In the genomic region with DNA sequence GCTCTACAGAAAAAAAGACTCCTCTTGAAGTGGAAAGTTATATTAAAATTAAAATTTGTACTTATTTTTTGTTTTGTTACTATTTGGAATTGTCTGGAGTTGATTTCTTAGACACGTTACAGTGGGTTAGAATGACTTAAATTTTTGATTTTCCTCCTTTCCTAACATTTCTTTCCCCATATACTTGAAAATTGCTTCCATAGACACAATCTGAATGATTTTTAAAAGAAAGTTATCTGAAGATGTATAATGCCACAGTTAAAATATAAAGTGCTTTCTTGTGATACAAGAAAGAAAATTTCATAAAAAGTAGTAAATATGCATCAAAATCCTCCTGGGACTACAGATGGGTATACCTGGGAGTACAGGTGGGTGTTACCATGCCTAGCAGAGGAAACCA, we compare ENCODE assay signal across 16 cellular contexts. TPM values are rescaled to one million over a fixed set of nuclear protein-coding genes. Genes with fewer than 3 reads are reported as not detected.
A peak's percentile ranks its signal among the peaks of the same experiment; 100 is the strongest.
DNase-seq lines count a peak whose midpoint lies in the region; ATAC-seq and TF ChIP-seq lines count a peak whose summit lies in the region.
"Had no signal": no experiment of that assay in that cellular context is flagged by ENCODE, and none has a peak within 500 bp of the region (broad histone marks: within the 10 kb centered on the region; RNA-seq: fewer than 3 reads in every experiment).

No MANE protein-coding gene starts in this region.

- peaks cover 85% of the 10 kb centered on the region for H3K79me2 ChIP-seq in GM23338 (replicated peaks; ENCODE audit: insufficient read depth)

- DNase-seq in Caco-2, result no peak
- DNase-seq in GM23338 (ENCODE audit: low spot score), result no peak
- no peak for DNase-seq in ascending aorta (ENCODE audit: low spot score in 2 of 2)
- no peak for DNase-seq in naive thymus-derived CD4-positive, alpha-beta T cell
- DNase-seq in effector CD8-positive, alpha-beta T cell (lab: John Stamatoyannopoulos, UW), result no peak
- DNase-seq: activated CD8-positive, alpha-beta memory T cell treated with anti-CD3 and anti-CD28 coated beads, Interleukin-2, amount 50 U/mL, for 4 hours; CD4-positive, CD25-positive, alpha-beta regulatory T cell; colonic mucosa; hippocampal formation; left colon; NCI-H2171 treated with DMSO at 0.1 percent for 48 hours; stimulated activated CD4-positive, alpha-beta T cell treated with anti-CD3 and anti-CD28 coated beads, Interleukin-4, amount 100 ng/mL, for 1 hour; transverse colon had no signal

- H3K27ac Mint-ChIP-seq in Caco-2 (ENCODE audit: unreplicated experiment) (no peak overlapping the region), GM23338 (no peak overlapping the region)
- H3K27ac Mint-ChIP-seq in naive thymus-derived CD4-positive, alpha-beta T cell, result no peak overlapping the region
- H3K27ac Mint-ChIP-seq: CD4-positive, CD25-positive, alpha-beta regulatory T cell had no signal

- H3K27me3 ChIP-seq in Caco-2 (replicated peaks; ENCODE audit: control insufficient read depth, insufficient read depth, low read length) (no peaks in the 10 kb centered on the region), GM23338 (ENCODE audit: insufficient read depth) (no peaks in the 10 kb centered on the region), ascending aorta (no peaks in the 10 kb centered on the region)
- no peaks in the 10 kb centered on the region for H3K27me3 ChIP-seq in naive thymus-derived CD4-positive, alpha-beta T cell (ENCODE audit: control insufficient read depth in 2 of 2, insufficient read depth in 2 of 2, low read length in 2 of 2)
- H3K27me3 ChIP-seq: colonic mucosa, esophagus muscularis mucosa, transverse colon had no signal

- ATAC-seq in GM23338 (no peak), HG03045 (IDR thresholded peaks at IDR 0.05; ENCODE audit: unreplicated experiment) (no peak), HG03139 (IDR thresholded peaks at IDR 0.05; ENCODE audit: unreplicated experiment) (no peak)
- no peak for ATAC-seq in naive thymus-derived CD4-positive, alpha-beta T cell
- ATAC-seq: left colon had no signal

- H3K4me1 Mint-ChIP-seq in Caco-2 (ENCODE audit: low read depth, unreplicated experiment), result no peaks in the 10 kb centered on the region
- peaks cover 17% of the 10 kb centered on the region for H3K4me1 Mint-ChIP-seq in GM23338
- peaks cover 6 to 24% (median 22%) of the 10 kb centered on the region in 7 donors for H3K4me1 Mint-ChIP-seq in naive thymus-derived CD4-positive, alpha-beta T cell

- peaks cover 14% of the 10 kb centered on the region for H3K36me3 Mint-ChIP-seq in Caco-2 (ENCODE audit: insufficient read depth, unreplicated experiment)
- H3K36me3 Mint-ChIP-seq in GM23338 (ENCODE audit: low read depth), result peaks cover 5% of the 10 kb centered on the region; the same call in 2 of the 3 replicates
- H3K36me3 Mint-ChIP-seq in naive thymus-derived CD4-positive, alpha-beta T cell, result peaks cover 0 to 13% (median 4%) of the 10 kb centered on the region in 5 donors

- 0 out of 2 replicates have a peak, but pooled peaks cover 2% of the 10 kb centered on the region for H3K9me3 ChIP-seq in Caco-2
- no peaks in the 10 kb centered on the region for H3K9me3 ChIP-seq in ascending aorta
- H3K9me3 ChIP-seq in naive thymus-derived CD4-positive, alpha-beta T cell (ENCODE audit: control insufficient read depth in 2 of 3, low read length in 3 of 3), result no peaks in the 10 kb centered on the region
- H3K9me3 ChIP-seq: colonic mucosa, esophagus muscularis mucosa, transverse colon had no signal

- intact Hi-C loops in Caco-2 (cut with micrococcal nuclease; ENCODE audit: unreplicated experiment) (loop anchor here (10.0 kb wide), 2 partner anchors 212 to 532 kb away; a partner anchor contains a TSS), ascending aorta (cut with DNase I) (loop anchor here (10.0 kb wide), 2 partner anchors 1642 to 1978 kb away; a partner anchor contains a TSS)
- intact Hi-C loops in naive thymus-derived CD4-positive, alpha-beta T cell (cut with micrococcal nuclease), result loop anchor here in 1 of 2 donors (10.0 kb wide), 1 partner anchor 1852 kb away; a partner anchor contains a TSS

- peak overlapping the region; percentile 92 for H3K4me2 ChIP-seq in GM23338

- no peak overlapping the region for H2AFZ ChIP-seq in GM23338

- no peak overlapping the region for H3K27ac ChIP-seq in GM23338 (ENCODE audit: low read depth)
- no peak overlapping the region for H3K27ac ChIP-seq in ascending aorta
- H3K27ac ChIP-seq in naive thymus-derived CD4-positive, alpha-beta T cell (ENCODE audit: low read depth, low read length), result no peak overlapping the region
- H3K27ac ChIP-seq: colonic mucosa had no signal

- no peaks in the 10 kb centered on the region for H3K27me3 Mint-ChIP-seq in Caco-2 (ENCODE audit: insufficient read depth, unreplicated experiment)
- peaks cover 4% of the 10 kb centered on the region for H3K27me3 Mint-ChIP-seq in GM23338 (ENCODE audit: insufficient read depth, low read depth, poor library complexity)
- no peaks in the 10 kb centered on the region for H3K27me3 Mint-ChIP-seq in naive thymus-derived CD4-positive, alpha-beta T cell

- H3K9me2 ChIP-seq in GM23338 (ENCODE audit: insufficient read depth), result no peaks in the 10 kb centered on the region

- H3K36me3 ChIP-seq in Caco-2 (ENCODE audit: control insufficient read depth, insufficient read depth, low read length), result no peaks in the 10 kb centered on the region
- H3K36me3 ChIP-seq in GM23338 (ENCODE audit: insufficient read depth), result no peaks in the 10 kb centered on the region
- no peaks in the 10 kb centered on the region for H3K36me3 ChIP-seq in ascending aorta
- peaks cover 0 to 13% (median 0%) of the 10 kb centered on the region in 3 experiments for H3K36me3 ChIP-seq in naive thymus-derived CD4-positive, alpha-beta T cell (ENCODE audit: control insufficient read depth in 2 of 3, insufficient read depth in 3 of 3, low read length in 3 of 3)
- H3K36me3 ChIP-seq: colonic mucosa, esophagus muscularis mucosa, transverse colon had no signal

- no TSS peak for BruUV-seq in Caco-2 (replicated peaks; lab: Mats Ljungman, UMichigan)

- no peaks in the 10 kb centered on the region for H3K9me3 Mint-ChIP-seq in Caco-2 (ENCODE audit: unreplicated experiment)
- H3K9me3 Mint-ChIP-seq in GM23338, result no peaks in the 10 kb centered on the region; the same call in 2 of the 3 replicates
- peaks cover 0 to 9% (median 0%) of the 10 kb centered on the region in 11 donors for H3K9me3 Mint-ChIP-seq in naive thymus-derived CD4-positive, alpha-beta T cell

- CTCF ChIA-PET in Caco-2 (lab: Charles Lee), result no interaction called here
- CTCF ChIA-PET in naive thymus-derived CD4-positive, alpha-beta T cell (lab: Charles Lee), result interaction anchor here (0.7 kb wide), 1 partner anchor 40 kb away, joined by 3 read pairs; no protein-coding TSS in a partner anchor

- H3K4me3 ChIP-seq in Caco-2 (ENCODE audit: low read depth, low read length) (peak overlapping the region; percentile 4; the same call in 1 of the 2 replicates), GM23338 (no peak overlapping the region), ascending aorta (peak overlapping the region; percentile 8 to 82)
- H3K4me3 ChIP-seq in naive thymus-derived CD4-positive, alpha-beta T cell (ENCODE audit: low read length), result no peak overlapping the region
- H3K4me3 ChIP-seq: colonic mucosa had no signal

- no peaks in the 10 kb centered on the region; the same call in 1 of the 2 replicates for H3F3A ChIP-seq in GM23338 (replicated peaks; ENCODE audit: low read depth)

- H4K20me1 ChIP-seq in GM23338 (replicated peaks; ENCODE audit: insufficient read depth), result peaks cover 20% of the 10 kb centered on the region

- H3K4me3 Mint-ChIP-seq in Caco-2 (ENCODE audit: unreplicated experiment), result no peak overlapping the region
- H3K4me3 Mint-ChIP-seq in GM23338, result no peak overlapping the region; the same call in 2 of the 3 replicates
- H3K4me3 Mint-ChIP-seq in naive thymus-derived CD4-positive, alpha-beta T cell, result peak overlapping the region in 8 of 10 donors; percentile 3 to 58 (median 10)

- TF ChIP-seq CTCF in Caco-2 (IDR thresholded peaks at IDR 0.05; ENCODE audit: insufficient read depth in 1 of 2, low read depth in 1 of 2, low read length in 1 of 2, severe bottlenecking in 1 of 2, unreplicated experiment in 1 of 2), result no peak
- no peak for TF ChIP-seq CTCF in GM23338 (conservative IDR thresholded peaks at IDR 0.05; ENCODE audit: low read depth in 2 of 2)
- TF ChIP-seq CTCF in ascending aorta (IDR thresholded peaks at IDR 0.05), result no peak

- H3K4me1 ChIP-seq in Caco-2 (no peaks in the 10 kb centered on the region; the same call in none of the 2 replicates), GM23338 (ENCODE audit: insufficient read depth) (peaks cover 10% of the 10 kb centered on the region), ascending aorta (peaks cover 0 to 14% of the 10 kb centered on the region in 2 donors)
- H3K4me1 ChIP-seq in naive thymus-derived CD4-positive, alpha-beta T cell (ENCODE audit: control insufficient read depth in 2 of 2, insufficient read depth in 2 of 2, low read length in 2 of 2), result peaks cover 15 to 17% of the 10 kb centered on the region in 2 donors
- H3K4me1 ChIP-seq: colonic mucosa had no signal

- POLR2A ChIA-PET in Caco-2 (lab: Charles Lee), result no interaction called here
- POLR2A ChIA-PET in naive thymus-derived CD4-positive, alpha-beta T cell (lab: Charles Lee), result interaction anchor here (2.1 kb wide), 1 partner anchor 11 kb away, joined by 6 read pairs; no protein-coding TSS in a partner anchor

TF ChIP-seq in GM23338, 12 proteins besides CTCF, POLR2A, EP300 and RAD21 (continues in another document):
- no peak for TF ChIP-seq STAT1 (IDR thresholded peaks at IDR 0.05; ENCODE audit: unreplicated experiment)
- TF ChIP-seq, protein P1, sequence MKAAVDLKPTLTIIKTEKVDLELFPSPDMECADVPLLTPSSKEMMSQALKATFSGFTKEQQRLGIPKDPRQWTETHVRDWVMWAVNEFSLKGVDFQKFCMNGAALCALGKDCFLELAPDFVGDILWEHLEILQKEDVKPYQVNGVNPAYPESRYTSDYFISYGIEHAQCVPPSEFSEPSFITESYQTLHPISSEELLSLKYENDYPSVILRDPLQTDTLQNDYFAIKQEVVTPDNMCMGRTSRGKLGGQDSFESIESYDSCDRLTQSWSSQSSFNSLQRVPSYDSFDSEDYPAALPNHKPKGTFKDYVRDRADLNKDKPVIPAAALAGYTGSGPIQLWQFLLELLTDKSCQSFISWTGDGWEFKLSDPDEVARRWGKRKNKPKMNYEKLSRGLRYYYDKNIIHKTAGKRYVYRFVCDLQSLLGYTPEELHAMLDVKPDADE (IDR thresholded peaks at IDR 0.05), result no peak

RNA-seq across cellular contexts. Expression of a gene that starts 2.3 kb away (rescaled TPM):
- total RNA-seq in Caco-2 (2022) (57.2 and 61.4 TPM in 2 replicates), ascending aorta (15.8 TPM)
- 17.1 and 19.5 TPM in 2 replicates for total RNA-seq in GM23338 (2014; rRNA removed; shearing (Covaris generic))
- polyA plus RNA-seq in GM23338 (2016; fragmentation: Nextera tagmentation; extraction: Ambion mirVana), result 4.9 and 6.7 TPM in 2 replicates
- total RNA-seq in naive thymus-derived CD4-positive, alpha-beta T cell, result 10 to 100 TPM; 10.1 to 18.3 (median 14.1) TPM
- 10 to 100 TPM in 1 of 2 donors, 1 to 10 TPM in 1; 7.1 to 10.1 TPM for polyA plus RNA-seq in naive thymus-derived CD4-positive, alpha-beta T cell

RNA-seq across cellular contexts. Expression of a gene that starts 2.8 kb away (rescaled TPM):
- 161 and 166 TPM in 2 replicates for total RNA-seq in Caco-2 (2022)
- 113 and 160 TPM in 2 replicates for total RNA-seq in GM23338 (2014; rRNA removed; shearing (Covaris generic))
- polyA plus RNA-seq in GM23338 (2016; fragmentation: Nextera tagmentation; extraction: Ambion mirVana), result 129 and 142 TPM in 2 replicates
- total RNA-seq in ascending aorta, result 124 TPM
- total RNA-seq in naive thymus-derived CD4-positive, alpha-beta T cell, result 100 to 1,000 TPM; 109 to 196 (median 133) TPM
- 100 to 1,000 TPM; 233 to 361 TPM for polyA plus RNA-seq in naive thymus-derived CD4-positive, alpha-beta T cell

Comparison
In these comparisons a context has a peak if more than half of its experiments do, and no peak if none do; other contexts are left out.
1. H3K4me3 ChIP-seq: peak in Caco-2 (single experiment) and ascending aorta (2 of 2); none in GM23338 (single experiment) and naive thymus-derived CD4-positive, alpha-beta T cell (single experiment).
2. H3K4me3 Mint-ChIP-seq: peak in naive thymus-derived CD4-positive, alpha-beta T cell (8 of 10); none in Caco-2 (single experiment) and GM23338 (single experiment).